In the genomic region with DNA sequence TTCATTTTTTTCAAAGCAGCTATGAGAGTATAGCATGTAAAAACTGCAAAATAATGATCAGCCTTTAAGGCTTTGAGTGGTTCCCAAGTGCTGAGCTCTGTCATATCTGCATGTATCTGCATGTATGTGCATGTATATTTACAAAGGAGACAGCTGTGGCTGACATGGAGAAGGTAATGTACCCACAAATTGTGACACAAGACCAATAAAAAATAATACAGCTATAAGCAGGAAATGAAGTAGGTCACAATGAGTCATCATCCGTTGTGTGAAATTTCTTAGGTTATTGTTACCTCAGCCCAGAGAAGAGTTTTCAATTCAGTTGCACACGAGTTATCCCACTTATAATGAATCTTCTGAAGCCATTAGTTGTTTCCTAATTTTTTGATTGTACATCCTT, we compare ENCODE assay signal across 2 cellular contexts.
TF ChIP-seq lines count a peak whose summit lies in the region.

No MANE protein-coding gene starts in this region.

TF ChIP-seq in A549, 52 proteins besides CTCF, POLR2A, EP300 and RAD21:
- TF ChIP-seq ZSCAN20 (CRISPR knock-in tag; IDR thresholded peaks at IDR 0.05) (no peak), FOSL2 (IDR thresholded peaks at IDR 0.05) (no peak), FOSL2 (CRISPR knock-in tag; IDR thresholded peaks at IDR 0.05) (peak; percentile 74)

TF ChIP-seq in H1, 55 proteins besides CTCF, POLR2A, EP300 and RAD21:
- TF ChIP-seq ZNF274 (IDR thresholded peaks at IDR 0.05; ENCODE audit: borderline replicate concordance, extremely low read depth, low read length), result no peak
- TF ChIP-seq CTBP2 (IDR thresholded peaks at IDR 0.05; ENCODE audit: borderline replicate concordance, insufficient read depth, insufficient read length, low read length), result no peak
- no peak for TF ChIP-seq CBX8 (IDR thresholded peaks at IDR 0.05; ENCODE audit: borderline replicate concordance, low read depth, low read length)
- no peak for TF ChIP-seq CEBPB (IDR thresholded peaks at IDR 0.05; ENCODE audit: low read depth, low read length)
- no peak for TF ChIP-seq SAP30 (IDR thresholded peaks at IDR 0.05; ENCODE audit: insufficient read depth, insufficient replicate concordance, low read length)
- TF ChIP-seq, protein P1, sequence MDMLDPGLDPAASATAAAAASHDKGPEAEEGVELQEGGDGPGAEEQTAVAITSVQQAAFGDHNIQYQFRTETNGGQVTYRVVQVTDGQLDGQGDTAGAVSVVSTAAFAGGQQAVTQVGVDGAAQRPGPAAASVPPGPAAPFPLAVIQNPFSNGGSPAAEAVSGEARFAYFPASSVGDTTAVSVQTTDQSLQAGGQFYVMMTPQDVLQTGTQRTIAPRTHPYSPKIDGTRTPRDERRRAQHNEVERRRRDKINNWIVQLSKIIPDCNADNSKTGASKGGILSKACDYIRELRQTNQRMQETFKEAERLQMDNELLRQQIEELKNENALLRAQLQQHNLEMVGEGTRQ (IDR thresholded peaks at IDR 0.05; ENCODE audit: low read length), result no peak
- no peak for TF ChIP-seq TBP (IDR thresholded peaks at IDR 0.05; ENCODE audit: low read depth, low read length)
- TF ChIP-seq MAFK (IDR thresholded peaks at IDR 0.05; ENCODE audit: low read depth, low read length), result no peak
- TF ChIP-seq JUN (IDR thresholded peaks at IDR 0.05; ENCODE audit: low read depth, low read length), result no peak
- TF ChIP-seq SIRT6 (IDR thresholded peaks at IDR 0.05; ENCODE audit: low read length), result no peak
- no peak for TF ChIP-seq TEAD4 (IDR thresholded peaks at IDR 0.05; ENCODE audit: low read depth, low read length)
- no peak for TF ChIP-seq NRF1 (IDR thresholded peaks at IDR 0.05; ENCODE audit: low read depth, low read length)
TF ChIP-seq in H1: peak in this region for 0.
